In the genomic region with DNA sequence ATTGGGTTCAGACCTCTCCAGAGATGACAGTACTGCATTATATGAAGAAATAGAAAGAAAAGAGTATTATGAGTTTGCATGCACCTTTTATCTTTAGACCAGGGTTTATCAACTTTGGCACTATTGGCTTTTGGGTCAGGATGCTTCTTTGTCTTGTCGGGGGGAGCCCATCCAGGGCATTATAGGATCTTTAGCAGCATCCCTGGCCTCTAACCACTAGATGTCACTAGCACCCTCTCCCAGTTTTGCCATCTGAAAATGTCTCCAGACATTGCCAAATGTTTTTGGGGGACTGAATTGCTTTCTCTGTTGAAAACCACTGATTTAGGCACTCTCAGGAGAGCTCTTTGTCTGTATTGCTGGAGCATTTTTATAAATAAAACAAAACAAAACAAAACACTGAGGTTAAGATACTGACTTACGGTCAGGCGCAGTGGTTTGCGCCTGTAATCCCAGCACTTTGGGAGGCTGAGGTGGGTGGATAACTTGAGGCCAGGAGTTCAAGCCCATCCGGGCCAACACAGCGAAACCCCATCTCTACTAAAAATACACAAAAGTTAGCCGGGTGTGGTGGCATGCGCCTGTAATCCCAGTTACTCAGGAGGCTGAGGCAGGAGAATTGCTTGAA, we compare ENCODE assay signal across 8 cellular contexts. TPM values are rescaled to one million over a fixed set of nuclear protein-coding genes. Genes with fewer than 3 reads are reported as not detected.
DNase-seq lines count a peak whose midpoint lies in the region; ATAC-seq and TF ChIP-seq lines count a peak whose summit lies in the region.

No MANE protein-coding gene starts in this region.

- DNase-seq in activated effector memory CD4-positive, alpha-beta T cell treated with anti-CD3 and anti-CD28 coated beads, Interleukin-2, amount 50 U/mL, for 16 hours: peak; percentile 65
- DNase-seq in activated effector memory CD4-positive, alpha-beta T cell treated with Interleukin-2 at 50 U/mL for 16 hours: no peak
- no peak for DNase-seq in T-helper 17 cell
- no peak for DNase-seq in effector memory CD4-positive, alpha-beta T cell

- H3K4me1 Mint-ChIP-seq in T-helper 17 cell (peaks cover 21% of the 10 kb centered on the region), nephron (no peaks in the 10 kb centered on the region)

- TF ChIP-seq CTCF in nephron (IDR thresholded peaks at IDR 0.05; ENCODE audit: unreplicated experiment in 3 of 3): peak; percentile 66 to 77 (median 67)

- ATAC-seq in HG03135 (IDR thresholded peaks at IDR 0.05; ENCODE audit: unreplicated experiment) (peak; percentile 69), T-helper 17 cell (peak; percentile 61), HG03039 (IDR thresholded peaks at IDR 0.05; ENCODE audit: unreplicated experiment) (no peak), GM18498 (IDR thresholded peaks at IDR 0.05; ENCODE audit: unreplicated experiment) (no peak)

- peak overlapping the region; percentile 67 for H3K27ac Mint-ChIP-seq in T-helper 17 cell
- H3K27ac Mint-ChIP-seq in nephron: no peak overlapping the region

- H3K9me3 ChIP-seq in T-helper 17 cell (ENCODE audit: control insufficient read depth, low read length, poor library complexity, severe bottlenecking): no peaks in the 10 kb centered on the region
- no peaks in the 10 kb centered on the region for H3K9me3 ChIP-seq in effector memory CD4-positive, alpha-beta T cell (ENCODE audit: control insufficient read depth, low read length)

- H3K4me1 ChIP-seq in effector memory CD4-positive, alpha-beta T cell (ENCODE audit: control insufficient read depth, insufficient read depth, low read length, poor library complexity, severe bottlenecking): peaks cover 19% of the 10 kb centered on the region

- peak overlapping the region; percentile 47 for H3K27ac ChIP-seq in effector memory CD4-positive, alpha-beta T cell (ENCODE audit: insufficient read depth, low read length, poor library complexity, severe bottlenecking)

- H3K4me3 Mint-ChIP-seq in T-helper 17 cell (no peak overlapping the region), nephron (no peak overlapping the region)

- no peaks in the 10 kb centered on the region for H3K36me3 Mint-ChIP-seq in T-helper 17 cell (ENCODE audit: low read depth)
- H3K36me3 Mint-ChIP-seq in nephron (ENCODE audit: low read depth): peaks cover 8% of the 10 kb centered on the region

- H3K4me3 ChIP-seq in effector memory CD4-positive, alpha-beta T cell (ENCODE audit: insufficient read depth, low read depth, low read length, poor library complexity, severe bottlenecking): no peak overlapping the region

- no peaks in the 10 kb centered on the region for H3K9me3 Mint-ChIP-seq in nephron

- no peaks in the 10 kb centered on the region for H3K27me3 ChIP-seq in effector memory CD4-positive, alpha-beta T cell (replicated peaks; ENCODE audit: control insufficient read depth, insufficient read depth, low read length, poor library complexity, severe bottlenecking)

- H3K27me3 Mint-ChIP-seq in T-helper 17 cell (no peaks in the 10 kb centered on the region), nephron (ENCODE audit: low read depth) (no peaks in the 10 kb centered on the region)

- no peaks in the 10 kb centered on the region for H3K36me3 ChIP-seq in effector memory CD4-positive, alpha-beta T cell (ENCODE audit: control insufficient read depth, insufficient read depth, low read length)

RNA-seq across cellular contexts. Expression of gene CA5B, which starts 23.6 kb away (rescaled TPM):
- total RNA-seq in T-helper 17 cell: 10 to 100 TPM; 59.2 to 82.2 TPM

RNA-seq across cellular contexts. Expression of gene ZRSR2, which starts 28.6 kb away (rescaled TPM):
- total RNA-seq in T-helper 17 cell: 10 to 100 TPM; 18.5 to 19.6 TPM

Comparison
In these comparisons a context has a peak if more than half of its experiments do, and no peak if none do; other contexts are left out.
1. ATAC-seq: peak in HG03135 (single experiment) and T-helper 17 cell (single experiment); none in HG03039 (single experiment) and GM18498 (single experiment).